ENCODE assay signal across 8 cellular contexts in the genomic region with DNA sequence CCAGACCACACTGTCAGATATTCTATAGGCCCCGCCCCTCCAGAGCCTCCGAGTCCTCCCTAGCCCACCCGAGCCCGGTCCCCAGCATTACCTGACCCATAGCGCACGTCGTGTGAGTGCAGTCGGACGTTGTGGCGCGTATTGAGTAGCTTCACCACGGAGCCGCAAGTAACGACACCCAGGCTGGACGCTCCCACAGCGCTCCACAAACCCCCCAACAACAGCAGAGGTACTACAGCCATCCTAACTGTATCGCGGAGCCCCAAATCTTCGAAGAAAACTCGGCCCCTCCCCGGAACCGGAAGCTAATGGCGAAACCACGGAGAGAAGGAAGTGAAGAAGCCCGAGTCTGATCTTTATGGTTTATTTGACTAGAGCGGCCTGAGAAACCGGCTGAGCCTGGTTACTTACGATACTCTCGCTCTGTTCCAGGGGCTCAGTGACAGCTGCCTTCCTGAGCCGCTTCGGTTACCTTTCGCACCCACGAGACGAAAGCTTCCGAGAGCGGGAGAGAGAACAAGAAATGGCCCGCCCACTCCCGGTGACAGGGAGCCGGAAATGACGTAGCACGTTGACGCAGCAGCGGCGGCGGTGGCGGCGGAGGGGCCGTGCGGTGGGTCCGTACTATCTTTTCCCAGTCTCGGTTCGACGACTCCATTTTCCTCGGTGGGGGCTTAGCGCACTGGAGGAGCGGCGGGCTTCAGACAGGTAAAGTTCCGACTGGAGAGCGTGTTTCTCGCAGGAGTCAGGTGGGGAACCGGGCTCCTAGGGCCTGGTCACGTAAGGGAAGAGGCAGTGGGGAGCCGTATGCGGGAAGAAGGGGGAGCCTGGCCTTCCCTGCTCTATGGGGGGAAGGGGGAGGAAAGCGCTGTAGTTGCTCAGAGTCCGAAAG. TPM values are rescaled to one million over a fixed set of nuclear protein-coding genes. Genes with fewer than 3 reads are reported as not detected.
DNase-seq lines count a peak whose midpoint lies in the region; FAIRE-seq and TF ChIP-seq lines count a peak whose summit lies in the region.

A gene with protein sequence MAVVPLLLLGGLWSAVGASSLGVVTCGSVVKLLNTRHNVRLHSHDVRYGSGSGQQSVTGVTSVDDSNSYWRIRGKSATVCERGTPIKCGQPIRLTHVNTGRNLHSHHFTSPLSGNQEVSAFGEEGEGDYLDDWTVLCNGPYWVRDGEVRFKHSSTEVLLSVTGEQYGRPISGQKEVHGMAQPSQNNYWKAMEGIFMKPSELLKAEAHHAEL (minus strand): TSS at position 272 of the 892 bp plus-strand sequence. CDS start 30 bp downstream, at position 242.
A gene (plus strand): TSS at position 571 of the 892 bp plus-strand sequence. CDS start 11,197 bp downstream, outside the sequence.

- no peak for FAIRE-seq in frontal cortex (lab: Jason Lieb, UNC)

- in situ Hi-C loops in SK-MEL-5 (cut with HindIII; ENCODE audit: low pct_unique_long_range_greater_than_20kb, low sequenced_read_pairs): no loop called here

- CTCF ChIA-PET in HEK293T (lab: Yijun Ruan, JAX): interaction anchor here (0.6 to 1.9 kb wide), 4 partner anchors 9 to 387 kb away, joined by 3 to 8 read pairs (median 3); a partner anchor contains a TSS

- DNase-seq in GM04504 (ENCODE audit: low read depth): peak; percentile 62
- peak; percentile 89 for DNase-seq in HEK293T (ENCODE audit: extremely low spot score)
- DNase-seq in NAMALWA (ENCODE audit: low spot score): peak; percentile 96
- peak; percentile 89 for DNase-seq in SK-MEL-5 (ENCODE audit: low read depth, low spot score)
- peak; percentile 97 for DNase-seq in activated naive CD4-positive, alpha-beta T cell treated with Interleukin-2 at 50 U/mL for 16 hours
- DNase-seq in frontal cortex (ENCODE audit: low spot score in 2 of 2): peak; percentile 91 to 94
- DNase-seq in nucleus accumbens (lab: John Stamatoyannopoulos, UW): peak in 55 of 56 donors; percentile 42 to 97 (median 91)
- peak; percentile 97 for DNase-seq in superior temporal gyrus (ENCODE audit: extremely low spot score)

- POLR2A ChIA-PET in HEK293T (lab: Yijun Ruan, JAX): interaction anchor here (0.7 to 4.1 kb wide), 25 partner anchors 9 to 180 kb away, joined by 3 to 94 read pairs (median 5); a partner anchor contains a TSS

TF ChIP-seq in HEK293T, 16 proteins besides CTCF, POLR2A, EP300 and RAD21:
- TF ChIP-seq L3MBTL2 (conservative IDR thresholded peaks at IDR 0.05) (peak; percentile 72), FOXA1 (IDR thresholded peaks at IDR 0.05) (no peak), CTBP1 (IDR thresholded peaks at IDR 0.05; ENCODE audit: borderline replicate concordance) (no peak), ELF4 (IDR thresholded peaks at IDR 0.05) (peak; percentile 42; the same call in 1 of the 2 replicates)

RNA-seq across cellular contexts. Expression of the first gene that starts in this region (rescaled TPM):
- 61.3 and 66.1 TPM in 2 replicates for total RNA-seq in SK-MEL-5 (2014; rRNA removed; shearing (Covaris generic))
- polyA plus RNA-seq in SK-MEL-5 (2015; cell fraction: cytosol; rRNA removed): 48.6 and 63.1 TPM in 2 replicates
- 21.7 and 33.5 TPM in 2 replicates for polyA plus RNA-seq in SK-MEL-5 (2015; cell fraction: nucleus; rRNA removed)
- 44.0 TPM for total RNA-seq in frontal cortex

RNA-seq across cellular contexts. Expression of the second gene that starts in this region (rescaled TPM):
- 38.6 and 47.1 TPM in 2 replicates for total RNA-seq in SK-MEL-5 (2014; rRNA removed; shearing (Covaris generic))
- 38.0 and 46.8 TPM in 2 replicates for polyA plus RNA-seq in SK-MEL-5 (2015; cell fraction: cytosol; rRNA removed)
- 85.5 and 108 TPM in 2 replicates for polyA plus RNA-seq in SK-MEL-5 (2015; cell fraction: nucleus; rRNA removed)
- total RNA-seq in frontal cortex: 28.9 TPM

Comparison
In these comparisons a context has a peak if more than half of its experiments do, and no peak if none do; other contexts are left out.
1. Peak in every context shown above with its lines: DNase-seq.